In genomic region chr18:56083097-56083865, GRCh38 we compare ENCODE assay signal across 13 cellular contexts.
DNase-seq lines count a peak whose midpoint lies in the region; ATAC-seq and TF ChIP-seq lines count a peak whose summit lies in the region.
"Had no signal": no experiment of that assay in that cellular context is flagged by ENCODE, and none has a peak within 500 bp of the region (broad histone marks: within the 10 kb centered on the region; RNA-seq: fewer than 3 reads in every experiment).

No MANE protein-coding gene starts in this region.

- no peak overlapping the region for H4K8ac ChIP-seq in trophoblast cell (ENCODE audit: low read depth, low read length)

- POLR2A ChIA-PET in activated CD4-positive, alpha-beta T cell treated with anti-CD3 and anti-CD28 coated beads, Interleukin-2, amount 10 ng/mL, durations not matched to agents 7 days and 5 days (lab: Charles Lee), result no interaction called here

- no peak overlapping the region for H4K12ac ChIP-seq in trophoblast cell (ENCODE audit: low read depth, low read length)

- no peak overlapping the region for H2AK5ac ChIP-seq in trophoblast cell (ENCODE audit: low read length)

- H3K4me3 ChIP-seq in LNCaP clone FGC (ENCODE audit: low read depth, low read length) (no peak overlapping the region), heart left ventricle (no peak overlapping the region), trophoblast cell (ENCODE audit: low read depth, low read length) (no peak overlapping the region), stomach (no peak overlapping the region)
- H3K4me3 ChIP-seq: sigmoid colon had no signal

- no peak overlapping the region for H3K9ac ChIP-seq in trophoblast cell (ENCODE audit: low read length)

- no peaks in the 10 kb centered on the region for H3K9me3 ChIP-seq in heart left ventricle
- peaks cover 2% of the 10 kb centered on the region for H3K9me3 ChIP-seq in trophoblast cell (ENCODE audit: insufficient read depth, low read depth, low read length)
- no peaks in the 10 kb centered on the region for H3K9me3 ChIP-seq in stomach
- H3K9me3 ChIP-seq: sigmoid colon had no signal

- no peaks in the 10 kb centered on the region for H3K27me3 ChIP-seq in heart left ventricle
- H3K27me3 ChIP-seq in trophoblast cell (ENCODE audit: insufficient read depth, low read length), result no peaks in the 10 kb centered on the region
- no peaks in the 10 kb centered on the region for H3K27me3 ChIP-seq in stomach
- H3K27me3 ChIP-seq: sigmoid colon had no signal

- TF ChIP-seq POLR2A in heart left ventricle (IDR thresholded peaks at IDR 0.05), result no peak
- no peak for TF ChIP-seq POLR2A in stomach (IDR thresholded peaks at IDR 0.05)

- H3K14ac ChIP-seq in trophoblast cell (ENCODE audit: low read length), result peak overlapping the region; percentile 51

- no peak overlapping the region for H2AFZ ChIP-seq in trophoblast cell (ENCODE audit: insufficient read depth, low read length, poor library complexity)

- CTCF ChIA-PET in activated CD4-positive, alpha-beta T cell treated with anti-CD3 and anti-CD28 coated beads, Interleukin-2, amount 10 ng/mL, durations not matched to agents 7 days and 5 days (lab: Charles Lee), result no interaction called here

- TF ChIP-seq CTCF in LNCaP clone FGC (IDR thresholded peaks at IDR 0.05; ENCODE audit: control insufficient read depth, extremely low read depth, insufficient read depth), result 0 out of 2 replicates have a peak, but pooled peaks have one; percentile 2
- TF ChIP-seq CTCF in heart left ventricle (IDR thresholded peaks at IDR 0.05), result peak in 10 of 12 donors; percentile 7 to 58 (median 29)
- no peak for TF ChIP-seq CTCF in stomach (IDR thresholded peaks at IDR 0.05)

- no peaks in the 10 kb centered on the region for H3K4me1 Mint-ChIP-seq in activated CD4-positive, alpha-beta T cell treated with anti-CD3 and anti-CD28 coated beads, Interleukin-2, amount 10 ng/mL, durations not matched to agents 7 days and 5 days
- H3K4me1 Mint-ChIP-seq: CD8-positive, alpha-beta memory T cell had no signal

- H4K91ac ChIP-seq in trophoblast cell (ENCODE audit: low read depth, low read length), result no peak overlapping the region

- no peak overlapping the region for H3K4me3 Mint-ChIP-seq in activated CD4-positive, alpha-beta T cell treated with anti-CD3 and anti-CD28 coated beads, Interleukin-2, amount 10 ng/mL, durations not matched to agents 7 days and 5 days
- H3K4me3 Mint-ChIP-seq: CD8-positive, alpha-beta memory T cell had no signal

- H3K4me2 ChIP-seq in trophoblast cell (ENCODE audit: low read length), result no peak overlapping the region

- no peak overlapping the region for H3K4ac ChIP-seq in trophoblast cell (ENCODE audit: low read depth, low read length)

- 42 to 53% (median 47%) methylated on average over 12 of the region's 12 CpGs for WGBS in heart left ventricle, 4 donors
- WGBS in trophoblast cell (ENCODE audit: extremely low coverage, insufficient coverage, insufficient read length), result no CpG with 5 or more reads among the region's 12 CpGs
- 59 to 67% (median 61%) methylated on average over 12 of the region's 12 CpGs for WGBS in stomach, 5 donors

- no peaks in the 10 kb centered on the region for H3K36me3 Mint-ChIP-seq in activated CD4-positive, alpha-beta T cell treated with anti-CD3 and anti-CD28 coated beads, Interleukin-2, amount 10 ng/mL, durations not matched to agents 7 days and 5 days (ENCODE audit: low read depth)

- intact Hi-C loops in heart left ventricle (cut with DNase I) (loop anchor here in 7 of 10 donors (2.0 to 10.0 kb wide), 12 partner anchors 91 to 848 kb away; partner anchors contain the start of gene TCF4 (in 1 of the 7)), stomach (cut with DNase I; ENCODE audit: low total_unique reads) (no loop called here)

- H3K36me3 ChIP-seq in heart left ventricle (no peaks in the 10 kb centered on the region), trophoblast cell (ENCODE audit: control insufficient read depth in 1 of 2, insufficient read depth in 2 of 2, low read length in 2 of 2) (no peaks in the 10 kb centered on the region), stomach (no peaks in the 10 kb centered on the region)
- H3K36me3 ChIP-seq: sigmoid colon had no signal

- H3K27ac ChIP-seq in heart left ventricle (peak overlapping the region in 11 of 12 donors; percentile 12 to 81 (median 61)), trophoblast cell (ENCODE audit: low read depth, low read length) (no peak overlapping the region), stomach (peak overlapping the region in 1 of 5 donors; percentile 16)

- DNase-seq in LNCaP clone FGC (ENCODE audit: low read depth) (no peak), astrocyte of the hippocampus (ENCODE audit: low read depth, low spot score) (peak; percentile 4), heart left ventricle (peak; percentile 66 to 89 (median 77)), trophoblast cell (no peak), stomach (no peak)
- DNase-seq in activated CD4-positive, alpha-beta T cell treated with anti-CD3 and anti-CD28 coated beads, Interleukin-2, amount 10 ng/mL, durations not matched to agents 7 days and 5 days, result no peak
- DNase-seq: CD8-positive, alpha-beta memory T cell; KG1; sigmoid colon; stimulated activated CD8-positive, alpha-beta memory T cell treated with anti-CD3 and anti-CD28 coated beads, Interleukin-4, amount 100 ng/mL, for 48 hours; T-helper 2 cell had no signal

- H3K23ac ChIP-seq in trophoblast cell (ENCODE audit: low read length), result no peak overlapping the region

- TF ChIP-seq EP300 in stomach (IDR thresholded peaks at IDR 0.05), result no peak

- no peaks in the 10 kb centered on the region for H3K79me2 ChIP-seq in trophoblast cell (ENCODE audit: control insufficient read depth, insufficient read depth, low read length, poor library complexity)

- no peak overlapping the region for H2BK120ac ChIP-seq in trophoblast cell (ENCODE audit: insufficient read depth, low read length, poor library complexity)

- H3K79me1 ChIP-seq in trophoblast cell (ENCODE audit: low read length), result no peaks in the 10 kb centered on the region

- no peak overlapping the region for H2BK5ac ChIP-seq in trophoblast cell (ENCODE audit: low read depth, low read length, poor library complexity)

- H3K9me3 Mint-ChIP-seq in activated CD4-positive, alpha-beta T cell treated with anti-CD3 and anti-CD28 coated beads, Interleukin-2, amount 10 ng/mL, durations not matched to agents 7 days and 5 days, result no peaks in the 10 kb centered on the region

- peak overlapping the region; percentile 62 for H2BK12ac ChIP-seq in trophoblast cell (ENCODE audit: low read length)

- H3K18ac ChIP-seq in trophoblast cell (ENCODE audit: low read length), result no peak overlapping the region

- ATAC-seq in heart left ventricle (peak; percentile 73 to 91 (median 80)), HG02798 (IDR thresholded peaks at IDR 0.05; ENCODE audit: poor library complexity, unreplicated experiment) (no peak), GM19397 (IDR thresholded peaks at IDR 0.05; ENCODE audit: unreplicated experiment) (no peak)

- H3K4me1 ChIP-seq in heart left ventricle (peaks cover 0 to 35% (median 21%) of the 10 kb centered on the region in 12 donors), trophoblast cell (ENCODE audit: control insufficient read depth in 1 of 2, insufficient read depth in 2 of 2, low read length in 2 of 2) (peaks cover 3 to 5% of the 10 kb centered on the region in 2 experiments), stomach (peaks cover 0 to 10% (median 5%) of the 10 kb centered on the region in 4 donors)

- no peaks in the 10 kb centered on the region for H3K27me3 Mint-ChIP-seq in activated CD4-positive, alpha-beta T cell treated with anti-CD3 and anti-CD28 coated beads, Interleukin-2, amount 10 ng/mL, durations not matched to agents 7 days and 5 days
- H3K27me3 Mint-ChIP-seq: CD8-positive, alpha-beta memory T cell had no signal

- no peak overlapping the region for H3K27ac Mint-ChIP-seq in activated CD4-positive, alpha-beta T cell treated with anti-CD3 and anti-CD28 coated beads, Interleukin-2, amount 10 ng/mL, durations not matched to agents 7 days and 5 days
- H3K27ac Mint-ChIP-seq: CD8-positive, alpha-beta memory T cell had no signal

Comparison
In these comparisons a context has a peak if more than half of its experiments do, and no peak if none do; other contexts are left out.
1. DNase-seq: peak in astrocyte of the hippocampus (single experiment) and heart left ventricle (5 of 5); none in LNCaP clone FGC (single experiment), trophoblast cell (0 of 2), stomach (single experiment) and activated CD4-positive, alpha-beta T cell treated with anti-CD3 and anti-CD28 coated beads, Interleukin-2, amount 10 ng/mL, durations not matched to agents 7 days and 5 days (single experiment).
2. CTCF ChIP-seq: peak in LNCaP clone FGC (single experiment) and heart left ventricle (10 of 12); none in stomach (0 of 7).
3. ATAC-seq: peak in heart left ventricle (4 of 4); none in HG02798 (single experiment) and GM19397 (single experiment).